Comparison of ENCODE assay signal across 8 cellular contexts in the genomic region with DNA sequence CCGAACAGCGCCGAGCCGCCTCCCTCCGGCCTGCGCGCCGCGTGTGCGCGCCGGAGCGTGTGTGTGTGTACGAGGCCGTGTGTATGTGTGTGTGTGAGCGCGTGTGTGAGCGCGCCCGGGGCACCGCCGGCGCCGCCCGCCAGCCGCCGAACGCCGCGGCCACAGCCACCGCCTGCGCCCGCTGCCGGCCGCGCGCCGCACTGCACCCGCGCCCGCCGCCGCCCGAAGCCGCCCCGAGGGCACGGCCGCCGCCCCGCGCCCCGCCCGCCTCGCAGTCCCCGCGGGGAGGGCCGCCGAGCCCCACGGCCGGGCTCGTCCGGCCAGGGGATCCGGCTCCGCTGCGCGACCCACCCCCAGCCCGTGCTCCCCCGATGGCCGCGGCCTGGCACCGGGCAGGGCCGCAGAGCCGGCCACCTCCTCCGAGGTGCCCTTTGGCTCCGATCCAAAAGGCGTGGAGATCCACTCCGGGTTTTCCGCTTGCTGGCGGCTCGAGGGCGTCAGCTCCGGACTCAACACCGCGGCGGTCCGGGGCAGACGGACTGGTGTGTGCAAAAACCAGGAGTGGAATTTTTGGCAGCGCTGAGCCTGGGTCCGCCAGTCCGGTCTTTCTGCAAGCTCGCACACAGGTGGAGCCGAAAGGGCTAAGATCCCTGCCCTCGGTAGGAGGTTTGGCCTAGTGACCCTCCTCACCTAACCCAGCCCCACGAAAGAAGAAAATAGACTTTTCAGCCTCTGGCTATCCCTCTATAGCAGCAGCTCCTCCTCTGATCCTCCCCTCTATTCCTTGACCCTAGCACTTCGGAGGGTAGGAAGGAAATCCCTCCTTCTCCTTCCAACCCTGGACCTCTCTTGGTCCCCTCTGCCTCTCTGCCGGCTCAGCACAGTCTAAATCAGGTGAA. TPM values are rescaled to one million over a fixed set of nuclear protein-coding genes. Genes with fewer than 3 reads are reported as not detected.
DNase-seq lines count a peak whose midpoint lies in the region; ATAC-seq lines count a peak whose summit lies in the region.

A gene with protein sequence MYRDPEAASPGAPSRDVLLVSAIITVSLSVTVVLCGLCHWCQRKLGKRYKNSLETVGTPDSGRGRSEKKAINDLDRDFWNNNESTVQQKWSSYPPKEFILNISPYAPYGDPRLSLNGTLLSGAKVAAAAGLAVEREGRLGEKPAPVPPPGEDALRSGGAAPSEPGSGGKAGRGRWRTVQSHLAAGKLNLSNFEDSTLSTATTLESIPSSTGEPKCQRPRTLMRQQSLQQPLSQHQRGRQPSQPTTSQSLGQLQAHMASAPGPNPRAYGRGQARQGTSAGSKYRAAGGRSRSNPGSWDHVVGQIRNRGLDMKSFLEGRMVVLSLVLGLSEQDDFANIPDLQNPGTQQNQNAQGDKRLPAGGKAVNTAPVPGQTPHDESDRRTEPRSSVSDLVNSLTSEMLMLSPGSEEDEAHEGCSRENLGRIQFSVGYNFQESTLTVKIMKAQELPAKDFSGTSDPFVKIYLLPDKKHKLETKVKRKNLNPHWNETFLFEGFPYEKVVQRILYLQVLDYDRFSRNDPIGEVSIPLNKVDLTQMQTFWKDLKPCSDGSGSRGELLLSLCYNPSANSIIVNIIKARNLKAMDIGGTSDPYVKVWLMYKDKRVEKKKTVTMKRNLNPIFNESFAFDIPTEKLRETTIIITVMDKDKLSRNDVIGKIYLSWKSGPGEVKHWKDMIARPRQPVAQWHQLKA (minus strand): TSS at position 47 of the 899 bp plus-strand sequence. CDS start 256 bp downstream, outside the sequence.

- H3K18ac ChIP-seq in mesendoderm (ENCODE audit: low read length): peak within 1 kb of the TSS; percentile 19

- ATAC-seq in GM21423 (IDR thresholded peaks at IDR 0.05; ENCODE audit: unreplicated experiment): peak; percentile 78

- no peak within 1 kb of the TSS for H4K5ac ChIP-seq in mesendoderm (ENCODE audit: low read length)

- H3K56ac ChIP-seq in mesendoderm (ENCODE audit: low read length): peak within 1 kb of the TSS; percentile 88

- H3K9ac ChIP-seq in endocrine pancreas (ENCODE audit: control insufficient read depth, insufficient read depth, low read length): peak within 1 kb of the TSS; percentile 94
- peak within 1 kb of the TSS; percentile 69 for H3K9ac ChIP-seq in mesendoderm (ENCODE audit: low read length)

- no peak within 1 kb of the TSS for H3K4ac ChIP-seq in mesendoderm (ENCODE audit: low read depth, low read length)

- no CpG with 5 or more reads among the region's 96 CpGs for WGBS in mesendoderm (ENCODE audit: extremely low coverage, insufficient coverage, low lambda C conversion rate)

- no peaks in the 10 kb centered on the region for H3K9me3 ChIP-seq in endocrine pancreas (ENCODE audit: control insufficient read depth, low read length)

- H2BK15ac ChIP-seq in mesendoderm (replicated peaks; ENCODE audit: low read depth): no peak within 1 kb of the TSS

- no peaks in the 10 kb centered on the region for H3K4me1 ChIP-seq in endocrine pancreas (ENCODE audit: control insufficient read depth, insufficient read depth, low read length)
- peaks cover 3% of the 10 kb centered on the region for H3K4me1 ChIP-seq in mesendoderm (ENCODE audit: control insufficient read depth, low read depth, low read length)

- H3K27ac ChIP-seq in mesendoderm (ENCODE audit: low read depth, low read length): no peak within 1 kb of the TSS

- H2BK5ac ChIP-seq in mesendoderm (ENCODE audit: low read length): no peak within 1 kb of the TSS

- DNase-seq in COLO829 (ENCODE audit: low spot score) (peak; percentile 95), HUDEP-2 (lab: John Stamatoyannopoulos, UW; ENCODE audit: unreplicated experiment in 76 of 76) (peak in 74 of 76 experiments; percentile 18 to 94 (median 80)), NOMO-1 treated with DMSO at 0.1 percent for 48 hours (lab: John Stamatoyannopoulos, UW; ENCODE audit: unreplicated experiment) (peak; percentile 82), mesendoderm (peak; percentile 98)
- peak; percentile 74 for DNase-seq in activated CD8-positive, alpha-beta memory T cell treated with anti-CD3 and anti-CD28 coated beads, Interleukin-2, amount 50 U/mL, for 1 hour (ENCODE audit: extremely low read depth)
- peak; percentile 83 for DNase-seq in stimulated activated CD8-positive, alpha-beta memory T cell treated with anti-CD3 and anti-CD28 coated beads, Interleukin-12 subunit alpha, Interleukin-12 subunit beta, amount 100 ng/mL, for 24 hours (ENCODE audit: extremely low read depth)

- H3K27me3 ChIP-seq in endocrine pancreas (ENCODE audit: control insufficient read depth, insufficient read depth, low read length) (no peaks in the 10 kb centered on the region), mesendoderm (ENCODE audit: insufficient read depth, low read length, poor library complexity) (peaks cover 2% of the 10 kb centered on the region)

- H2AK5ac ChIP-seq in mesendoderm (ENCODE audit: low read length): no peak within 1 kb of the TSS

- no peak within 1 kb of the TSS for H2BK120ac ChIP-seq in mesendoderm (ENCODE audit: low read depth, low read length)

- H3K36me3 ChIP-seq in endocrine pancreas (ENCODE audit: control insufficient read depth, insufficient read depth, low read length): no peaks in the 10 kb centered on the region
- H3K36me3 ChIP-seq in mesendoderm (ENCODE audit: control insufficient read depth, insufficient read depth, low read length): no peaks in the 10 kb centered on the region

- peak within 1 kb of the TSS; percentile 61 for H3K23ac ChIP-seq in mesendoderm (ENCODE audit: low read length)

- H3K79me2 ChIP-seq in mesendoderm (ENCODE audit: control insufficient read depth, insufficient read depth, low read length): no peaks in the 10 kb centered on the region

- H3K4me2 ChIP-seq in mesendoderm (ENCODE audit: low read length): peak within 1 kb of the TSS; percentile 76

- H3K79me1 ChIP-seq in mesendoderm (ENCODE audit: low read length): no peaks in the 10 kb centered on the region

- no peak within 1 kb of the TSS for H4K8ac ChIP-seq in mesendoderm (ENCODE audit: low read depth, low read length)

- H3K4me3 ChIP-seq in endocrine pancreas (ENCODE audit: control insufficient read depth, insufficient read depth, low read length) (peak within 1 kb of the TSS; percentile 45), mesendoderm (ENCODE audit: low read length) (peak within 1 kb of the TSS; percentile 46)

RNA-seq across cellular contexts. Expression of the gene that starts here (rescaled TPM):
- polyA plus RNA-seq in mesendoderm (2013, experiment 1 of 2): 5.0 TPM
- polyA plus RNA-seq in mesendoderm (2013, experiment 2 of 2): 4.8 TPM
